ENCODE assay signal across 25 cellular contexts in genomic region chr9:33734911-33735310, GRCh38.
DNase-seq lines count a peak whose midpoint lies in the region; FAIRE-seq lines count a peak whose summit lies in the region.
"Had no signal": no experiment of that assay in that cellular context is flagged by ENCODE, and none has a peak within 500 bp of the region (broad histone marks: within the 10 kb centered on the region; RNA-seq: fewer than 3 reads in every experiment).

No MANE protein-coding gene starts in this region.

- H3K4me3 ChIP-seq in esophagus (ENCODE audit: low read depth in 1 of 2, low read length in 2 of 2) (no peak overlapping the region), neuronal stem cell (ENCODE audit: low read length in 2 of 2) (no peak overlapping the region)
- H3K4me3 ChIP-seq: body of pancreas, heart right ventricle, thyroid gland had no signal

- DNase-seq in Daoy (ENCODE audit: low read depth): peak; percentile 41
- peak; percentile 10 for DNase-seq in RCC 7860 (ENCODE audit: low spot score)
- no peak for DNase-seq in neuronal stem cell (ENCODE audit: low spot score)
- DNase-seq in ureter (ENCODE audit: low spot score): no peak
- no peak for DNase-seq in activated CD4-positive, alpha-beta T cell treated with anti-CD3 and anti-CD28 coated beads, Interleukin-2, amount 50 U/mL, for 4 hours
- no peak for DNase-seq in hepatic stellate cell (ENCODE audit: low spot score)
- no peak for DNase-seq in NK-92 treated with Interleukin-12 subunit alpha and Interleukin-12 subunit beta, amount 100 ng/mL, for 24 hours (lab: John Stamatoyannopoulos, UW)
- DNase-seq: activated CD4-positive, alpha-beta T cell treated with anti-CD3 and anti-CD28 coated beads for 4 hours; activated naive CD8-positive, alpha-beta T cell treated with anti-CD3 and anti-CD28 coated beads, Interleukin-2, amount 50 U/mL, for 24 hours; activated T-cell treated with anti-CD3 and anti-CD28 coated beads, Interleukin-2, amount 50 U/mL, for 24 hours; body of pancreas; CD4-positive, CD25-positive, alpha-beta regulatory T cell; GOT3; heart right ventricle; mesendoderm; MM.1S; NCI-H2029 treated with DMSO at 0.1 percent for 48 hours; NCI-H2227 treated with DMSO at 0.1 percent for 48 hours; NCI-H526 treated with DMSO at 0.1 percent for 48 hours; nucleus accumbens; SK-N-SH; stimulated activated naive CD8-positive, alpha-beta T cell treated with anti-CD3 and anti-CD28 coated beads, Interleukin-15, amount 100 ng/mL, for 72 hours; thyroid gland had no signal

- H3K4ac ChIP-seq in neuronal stem cell (ENCODE audit: low read length): no peak overlapping the region

- no peak overlapping the region for H2AK5ac ChIP-seq in neuronal stem cell (ENCODE audit: low read depth, low read length)

- no peak for FAIRE-seq in RCC 7860 (lab: Jason Lieb, UNC)
- FAIRE-seq: A204.1 had no signal

- H2BK12ac ChIP-seq in neuronal stem cell (ENCODE audit: low read length): no peak overlapping the region

- no peaks in the 10 kb centered on the region for H3K79me1 ChIP-seq in neuronal stem cell (ENCODE audit: low read depth, low read length)

- no peaks in the 10 kb centered on the region for H3K9me3 ChIP-seq in esophagus (ENCODE audit: control insufficient read depth in 2 of 2, insufficient read depth in 1 of 2, low read depth in 1 of 2, low read length in 1 of 2)
- no peaks in the 10 kb centered on the region for H3K9me3 ChIP-seq in neuronal stem cell (replicated peaks in 1 of 2; ENCODE audit: control insufficient read depth in 2 of 2, insufficient read depth in 1 of 2, low read depth in 1 of 2, low read length in 2 of 2)
- H3K9me3 ChIP-seq: body of pancreas, SK-N-SH, thyroid gland had no signal

- no peaks in the 10 kb centered on the region for H3K36me3 ChIP-seq in esophagus (ENCODE audit: control insufficient read depth in 2 of 2, insufficient read depth in 2 of 2, low read length in 1 of 2)
- H3K36me3 ChIP-seq in neuronal stem cell (replicated peaks in 1 of 2; ENCODE audit: control insufficient read depth in 2 of 2, insufficient read depth in 2 of 2, low read length in 2 of 2): no peaks in the 10 kb centered on the region
- H3K36me3 ChIP-seq: heart right ventricle, thyroid gland had no signal

- H3K27ac ChIP-seq in esophagus (ENCODE audit: low read depth in 2 of 2, low read length in 1 of 2): peak overlapping the region; percentile 62 to 93
- H3K27ac ChIP-seq in neuronal stem cell (replicated peaks; ENCODE audit: low read length): no peak overlapping the region
- H3K27ac ChIP-seq: body of pancreas, heart right ventricle, thyroid gland had no signal

- H4K91ac ChIP-seq in neuronal stem cell (ENCODE audit: low read depth, low read length, poor library complexity): no peak overlapping the region

- H3K27me3 ChIP-seq in esophagus (ENCODE audit: control insufficient read depth in 1 of 2, insufficient read depth in 2 of 2, low read length in 2 of 2): no peaks in the 10 kb centered on the region
- H3K27me3 ChIP-seq in neuronal stem cell (ENCODE audit: control insufficient read depth in 3 of 3, insufficient read depth in 3 of 3, low read depth in 1 of 3, low read length in 3 of 3): peaks cover 0 to 3% (median 0%) of the 10 kb centered on the region in 3 experiments
- H3K27me3 ChIP-seq: body of pancreas, thyroid gland had no signal

- no peak overlapping the region for H3K18ac ChIP-seq in neuronal stem cell (ENCODE audit: low read length)

- H2BK15ac ChIP-seq in neuronal stem cell (ENCODE audit: low read length): no peak overlapping the region

- H3K23ac ChIP-seq in neuronal stem cell (ENCODE audit: low read depth, low read length, poor library complexity): no peak overlapping the region

- no peak overlapping the region for H2AFZ ChIP-seq in neuronal stem cell (ENCODE audit: low read length)

- no peak overlapping the region for H2BK5ac ChIP-seq in neuronal stem cell (ENCODE audit: low read length)

- H2BK120ac ChIP-seq in neuronal stem cell (ENCODE audit: low read depth, low read length): no peak overlapping the region

- H3K4me1 ChIP-seq in esophagus (ENCODE audit: control insufficient read depth in 2 of 2, insufficient read depth in 2 of 2, low read length in 1 of 2) (no peaks in the 10 kb centered on the region), neuronal stem cell (ENCODE audit: control insufficient read depth in 2 of 2, insufficient read depth in 1 of 2, low read depth in 1 of 2, low read length in 2 of 2) (peaks cover 0 to 8% of the 10 kb centered on the region in 2 donors)
- H3K4me1 ChIP-seq: heart right ventricle, thyroid gland had no signal

- no peak overlapping the region for H4K8ac ChIP-seq in neuronal stem cell (ENCODE audit: low read depth, low read length)

- H3K14ac ChIP-seq in neuronal stem cell (ENCODE audit: low read length): no peak overlapping the region

- H3K4me2 ChIP-seq in neuronal stem cell (ENCODE audit: insufficient read depth, low read length, poor library complexity, severe bottlenecking): no peak overlapping the region
- H3K4me2 ChIP-seq: SK-N-SH had no signal

- H3K9ac ChIP-seq in neuronal stem cell (ENCODE audit: low read depth, low read length, poor library complexity): peak overlapping the region; percentile 70
- H3K9ac ChIP-seq: SK-N-SH had no signal

- WGBS in esophagus, 2 donors: 64 to 68% methylated on average over 3 of the region's 3 CpGs
- WGBS in neuronal stem cell (ENCODE audit: extremely low coverage in 2 of 2, insufficient read length in 2 of 2, insufficient replicate concordance in 1 of 2), 2 donors: no CpG with 5 or more reads among the region's 3 CpGs

Comparison
In these comparisons a context has a peak if more than half of its experiments do, and no peak if none do; other contexts are left out.
1. DNase-seq: peak in Daoy (single experiment) and RCC 7860 (single experiment); none in neuronal stem cell (single experiment), ureter (single experiment), activated CD4-positive, alpha-beta T cell treated with anti-CD3 and anti-CD28 coated beads, Interleukin-2, amount 50 U/mL, for 4 hours (0 of 2), hepatic stellate cell (single experiment) and NK-92 treated with Interleukin-12 subunit alpha and Interleukin-12 subunit beta, amount 100 ng/mL, for 24 hours (single experiment).